ENCODE assay signal across 22 cellular contexts in genomic region chr19:711224-711623, GRCh38. TPM values are rescaled to one million over a fixed set of nuclear protein-coding genes. Genes with fewer than 3 reads are reported as not detected.
DNase-seq lines count a peak whose midpoint lies in the region; ATAC-seq, FAIRE-seq and TF ChIP-seq lines count a peak whose summit lies in the region.
"Had no signal": no experiment of that assay in that cellular context is flagged by ENCODE, and none has a peak within 500 bp of the region (broad histone marks: within the 10 kb centered on the region; RNA-seq: fewer than 3 reads in every experiment).

No MANE protein-coding gene starts in this region.

- peaks cover 21 to 48% (median 41%) of the 10 kb centered on the region in 10 experiments for H3K4me1 ChIP-seq in BLaER1 treated with 17β-estradiol and CSF1 and Interleukin-3, amounts not matched to agents 10 nM and 100 nM
- peaks cover 19% of the 10 kb centered on the region for H3K4me1 ChIP-seq in hepatocyte (ENCODE audit: insufficient read depth)
- H3K4me1 ChIP-seq in sigmoid colon = peaks cover 0 to 29% (median 21%) of the 10 kb centered on the region in 4 donors
- H3K4me1 ChIP-seq in small intestine (ENCODE audit: control insufficient read depth in 2 of 2, insufficient read depth in 1 of 2, low read depth in 1 of 2, low read length in 1 of 2) = no peaks in the 10 kb centered on the region

- TF ChIP-seq POLR2A in sigmoid colon (IDR thresholded peaks at IDR 0.05) = no peak

- WGBS in hepatocyte (ENCODE audit: low lambda C conversion rate, missing lambda C conversion rate) = 70% methylated on average over 8 of the region's 8 CpGs
- 78 to 83% methylated on average over 8 of the region's 8 CpGs for WGBS in sigmoid colon, 2 donors
- 79 to 80% (median 79%) methylated on average over 8 of the region's 8 CpGs for WGBS in small intestine, 3 donors

- intact Hi-C loops in sigmoid colon (cut with DNase I) = loop anchor here (2.0 kb wide), 1 partner anchor 22 kb away; no protein-coding TSS in a partner anchor

- no peak for FAIRE-seq in small intestine (lab: Jason Lieb, UNC)

- peaks cover 10% of the 10 kb centered on the region for H3K4me1 Mint-ChIP-seq in WTC11
- H3K4me1 Mint-ChIP-seq: stimulated activated effector memory CD8-positive, alpha-beta T cell treated with anti-CD3 and anti-CD28 coated beads, Interleukin-12 subunit alpha, Interleukin-12 subunit beta, amount 100 ng/mL, for 72 hours had no signal

- TF ChIP-seq CTCF in WTC11 (IDR thresholded peaks at IDR 0.05) = no peak
- TF ChIP-seq CTCF in hepatocyte (IDR thresholded peaks at IDR 0.05; ENCODE audit: poor library complexity) = no peak
- TF ChIP-seq CTCF in sigmoid colon (IDR thresholded peaks at IDR 0.05) = no peak

- peaks cover 12 to 32% (median 14%) of the 10 kb centered on the region in 11 experiments for H3K36me3 ChIP-seq in BLaER1 treated with 17β-estradiol and CSF1 and Interleukin-3, amounts not matched to agents 10 nM and 100 nM
- no peaks in the 10 kb centered on the region for H3K36me3 ChIP-seq in hepatocyte (replicated peaks; ENCODE audit: insufficient read depth, low read depth)
- H3K36me3 ChIP-seq in sigmoid colon = no peaks in the 10 kb centered on the region
- H3K36me3 ChIP-seq in small intestine (ENCODE audit: control insufficient read depth in 2 of 2, insufficient read depth in 2 of 2, low read length in 2 of 2) = no peaks in the 10 kb centered on the region

- peak overlapping the region; percentile 82 to 94 (median 89) for H3K4me3 ChIP-seq in BLaER1 treated with 17β-estradiol and CSF1 and Interleukin-3, amounts not matched to agents 10 nM and 100 nM
- no peak overlapping the region for H3K4me3 ChIP-seq in hepatocyte
- H3K4me3 ChIP-seq in sigmoid colon = no peak overlapping the region
- no peak overlapping the region for H3K4me3 ChIP-seq in small intestine (ENCODE audit: low read depth in 1 of 2, low read length in 2 of 2)
- H3K4me3 ChIP-seq: lung had no signal

- H3K27me3 ChIP-seq in BLaER1 treated with 17β-estradiol and CSF1 and Interleukin-3, amounts not matched to agents 10 nM and 100 nM = peaks cover 0 to 3% (median 0%) of the 10 kb centered on the region in 11 experiments; a peak in 1 of 22 replicates
- H3K27me3 ChIP-seq in hepatocyte (no peaks in the 10 kb centered on the region), sigmoid colon (peaks cover 0 to 3% (median 0%) of the 10 kb centered on the region in 3 donors), small intestine (ENCODE audit: control insufficient read depth in 2 of 2, insufficient read depth in 2 of 2, low read length in 2 of 2) (peaks cover 8 to 10% of the 10 kb centered on the region in 2 donors)

- H3K79me2 ChIP-seq in hepatocyte = peaks cover 60% of the 10 kb centered on the region

- peak overlapping the region in 9 of 11 experiments; percentile 37 to 83 (median 53); a peak in 17 of 22 replicates for H3K27ac ChIP-seq in BLaER1 treated with 17β-estradiol and CSF1 and Interleukin-3, amounts not matched to agents 10 nM and 100 nM
- H3K27ac ChIP-seq in hepatocyte = peak overlapping the region; percentile 23
- peak overlapping the region; percentile 80 to 82 (median 82) for H3K27ac ChIP-seq in sigmoid colon
- H3K27ac ChIP-seq in small intestine (ENCODE audit: low read depth in 1 of 2, low read length in 1 of 2) = no peak overlapping the region

- no peak overlapping the region for H2AFZ ChIP-seq in hepatocyte

- peak overlapping the region; percentile 98 to 100 (median 100) for H3K4me2 ChIP-seq in BLaER1 treated with 17β-estradiol and CSF1 and Interleukin-3, amounts not matched to agents 10 nM and 100 nM
- H3K4me2 ChIP-seq in hepatocyte = peak overlapping the region; percentile 98

- H3K9ac ChIP-seq in BLaER1 treated with 17β-estradiol and CSF1 and Interleukin-3, amounts not matched to agents 10 nM and 100 nM = peak overlapping the region; percentile 66 to 92 (median 87); a peak in 20 of 22 replicates

- H3K9me3 Mint-ChIP-seq in WTC11 = peaks cover 14% of the 10 kb centered on the region

- peaks cover 0 to 34% (median 11%) of the 10 kb centered on the region in 11 experiments; a peak in 12 of 22 replicates for H4K20me1 ChIP-seq in BLaER1 treated with 17β-estradiol and CSF1 and Interleukin-3, amounts not matched to agents 10 nM and 100 nM
- no peaks in the 10 kb centered on the region for H4K20me1 ChIP-seq in hepatocyte (ENCODE audit: insufficient read depth, poor library complexity, severe bottlenecking)

- POLR2A ChIA-PET in WTC11 (lab: Charles Lee) = no interaction called here

- H3K27ac Mint-ChIP-seq in WTC11 = peak overlapping the region; percentile 50
- H3K27ac Mint-ChIP-seq: CD8-positive, alpha-beta T cell; stimulated activated effector memory CD8-positive, alpha-beta T cell treated with anti-CD3 and anti-CD28 coated beads, Interleukin-12 subunit alpha, Interleukin-12 subunit beta, amount 100 ng/mL, for 72 hours had no signal

- H3K9me2 ChIP-seq in hepatocyte (replicated peaks; ENCODE audit: insufficient read depth) = no peaks in the 10 kb centered on the region

- no peak for ATAC-seq in WTC11
- no peak for ATAC-seq in GM21381 (IDR thresholded peaks at IDR 0.05; ENCODE audit: unreplicated experiment)
- ATAC-seq in GM18498 (IDR thresholded peaks at IDR 0.05; ENCODE audit: unreplicated experiment) = no peak
- ATAC-seq: CD8-positive, alpha-beta T cell; naive thymus-derived CD8-positive, alpha-beta T cell; stimulated activated effector memory CD8-positive, alpha-beta T cell treated with anti-CD3 and anti-CD28 coated beads, Interleukin-12 subunit alpha, Interleukin-12 subunit beta, amount 100 ng/mL, for 72 hours had no signal

- DNase-seq in WTC11 (ENCODE audit: low spot score) (no peak), hepatocyte (ENCODE audit: low spot score) (no peak), sigmoid colon (no peak), GM03348 (ENCODE audit: low spot score) (no peak), small intestine (no peak)
- DNase-seq: activated CD4-positive, alpha-beta T cell treated with anti-CD3 and anti-CD28 coated beads, Interleukin-2, amount 50 U/mL, for 1 hour; CD8-positive, alpha-beta T cell; DMS79 treated with DMSO at 0.1 percent for 48 hours; MM.1S; naive thymus-derived CD8-positive, alpha-beta T cell; NCI-H187; NCI-H345; stimulated activated CD4-positive, alpha-beta T cell treated with anti-CD3 and anti-CD28 coated beads, Interleukin-15, amount 100 ng/mL, for 24 hours; trophoblast cell had no signal

- H3K36me3 Mint-ChIP-seq in WTC11 = peaks cover 8% of the 10 kb centered on the region
- H3K36me3 Mint-ChIP-seq: CD8-positive, alpha-beta T cell; stimulated activated effector memory CD8-positive, alpha-beta T cell treated with anti-CD3 and anti-CD28 coated beads, Interleukin-12 subunit alpha, Interleukin-12 subunit beta, amount 100 ng/mL, for 72 hours had no signal

- CTCF ChIA-PET in WTC11 (lab: Charles Lee) = interaction anchor here (0.6 to 1.6 kb wide), 3 partner anchors 23 to 31 kb away, joined by 3 to 8 read pairs (median 3); no protein-coding TSS in a partner anchor

- H3K4me3 Mint-ChIP-seq in WTC11 = peak overlapping the region; percentile 50
- H3K4me3 Mint-ChIP-seq: CD8-positive, alpha-beta T cell; stimulated activated effector memory CD8-positive, alpha-beta T cell treated with anti-CD3 and anti-CD28 coated beads, Interleukin-12 subunit alpha, Interleukin-12 subunit beta, amount 100 ng/mL, for 72 hours had no signal

- H3K27me3 Mint-ChIP-seq in WTC11 (ENCODE audit: low read depth) = peaks cover 19% of the 10 kb centered on the region

- TF ChIP-seq EP300 in sigmoid colon (IDR thresholded peaks at IDR 0.05) = no peak

- H3K9me3 ChIP-seq in BLaER1 treated with 17β-estradiol and CSF1 and Interleukin-3, amounts not matched to agents 10 nM and 100 nM (replicated peaks in 1 of 11) = peaks cover 11 to 14% (median 13%) of the 10 kb centered on the region in 11 experiments; a peak in 21 of 22 replicates
- H3K9me3 ChIP-seq in hepatocyte (ENCODE audit: low read depth) (no peaks in the 10 kb centered on the region), sigmoid colon (peaks cover 0 to 4% (median under 1%) of the 10 kb centered on the region in 4 donors), small intestine (ENCODE audit: control insufficient read depth, low read depth) (no peaks in the 10 kb centered on the region)

TF ChIP-seq in WTC11, 78 proteins besides CTCF, POLR2A, EP300 and RAD21 (continues in another document):
- TF ChIP-seq ELF4 (CRISPR knock-in tag; IDR thresholded peaks at IDR 0.05; ENCODE audit: low read depth) (no peak), KAT7 (CRISPR knock-in tag; IDR thresholded peaks at IDR 0.05; ENCODE audit: borderline replicate concordance) (no peak)

RNA-seq across cellular contexts. Expression of gene PALM, which starts 2.5 kb away (rescaled TPM):
- total RNA-seq in WTC11 (2021) = 17.7 to 25.6 TPM (median 22.1 TPM) in 3 replicates
- total RNA-seq in hepatocyte = 27.2 and 34.9 TPM in 2 replicates
- 22.1 and 23.0 TPM in 2 replicates for polyA plus RNA-seq in hepatocyte
- 10 to 100 TPM; 30.4 to 91.4 (median 35.9) TPM for total RNA-seq in sigmoid colon
- 10 to 100 TPM in 2 of 3 donors, 1 to 10 TPM in 1; 3.0 to 21.0 (median 12.5) TPM for polyA plus RNA-seq in sigmoid colon
- 10 to 100 TPM; 17.9 to 37.6 (median 32.6) TPM for polyA plus RNA-seq in small intestine
- total RNA-seq: CD8-positive, alpha-beta T cell; naive thymus-derived CD8-positive, alpha-beta T cell had no signal
- polyA plus RNA-seq: naive thymus-derived CD8-positive, alpha-beta T cell had no signal

RNA-seq across cellular contexts. Expression of gene PRSS57, which starts 16.0 kb away (rescaled TPM):
- total RNA-seq in WTC11 (2021) (not detected in 3 replicates), hepatocyte (0.16 and 2.4 TPM in 2 replicates), sigmoid colon (not detected)
- polyA plus RNA-seq in hepatocyte (1.2 TPM in 1 of 2 replicates, not detected in the other), sigmoid colon (under 1 TPM in 1 of 3 donors, not detected in 2; 0.15 TPM), small intestine (not detected)
- total RNA-seq: CD8-positive, alpha-beta T cell; epithelial cell of proximal tubule; H4; naive thymus-derived CD8-positive, alpha-beta T cell; renal cortical epithelial cell had no signal

RNA-seq across cellular contexts. Expression of gene FSTL3, which starts 35.0 kb away (rescaled TPM):
- 8.7 to 12.2 TPM (median 10.1 TPM) in 3 replicates for total RNA-seq in WTC11 (2021)
- 106 and 131 TPM in 2 replicates for total RNA-seq in hepatocyte
- polyA plus RNA-seq in hepatocyte = 171 and 209 TPM in 2 replicates
- 100 to 1,000 TPM in 2 of 4 donors, 10 to 100 TPM in 2; 35.7 to 118 (median 107) TPM for total RNA-seq in sigmoid colon
- polyA plus RNA-seq in sigmoid colon = 10 to 100 TPM in 1 of 3 donors, 1 to 10 TPM in 2; 1.6 to 17.8 (median 6.0) TPM
- 10 to 100 TPM in 1 of 3 donors, 1 to 10 TPM in 2; 4.0 to 30.0 (median 5.4) TPM for polyA plus RNA-seq in small intestine

RNA-seq across cellular contexts. Expression of gene MISP, which starts 39.7 kb away (rescaled TPM):
- total RNA-seq in WTC11 (2021) = 0.66 to 0.78 TPM (median 0.70 TPM) in 3 replicates
- total RNA-seq in hepatocyte = 35.7 and 43.7 TPM in 2 replicates
- polyA plus RNA-seq in hepatocyte = 38.4 and 50.9 TPM in 2 replicates
- under 1 TPM in 1 of 4 donors, not detected in 3; 0.36 TPM for total RNA-seq in sigmoid colon
- 100 to 1,000 TPM; 266 to 456 (median 311) TPM for polyA plus RNA-seq in sigmoid colon
- polyA plus RNA-seq in small intestine = 100 to 1,000 TPM; 189 to 644 (median 550) TPM
- total RNA-seq: CD8-positive, alpha-beta T cell; H4; naive thymus-derived CD8-positive, alpha-beta T cell had no signal
- polyA plus RNA-seq: naive thymus-derived CD8-positive, alpha-beta T cell had no signal

RNA-seq across cellular contexts. Expression of gene RNF126, which starts 48.2 kb away (rescaled TPM):
- 66.7 to 84.4 TPM (median 68.1 TPM) in 3 replicates for total RNA-seq in WTC11 (2021)
- 42.7 and 43.9 TPM in 2 replicates for total RNA-seq in hepatocyte
- 84.7 and 89.6 TPM in 2 replicates for polyA plus RNA-seq in hepatocyte
- 10 to 100 TPM; 39.2 to 57.1 (median 55.5) TPM for total RNA-seq in sigmoid colon
- polyA plus RNA-seq in sigmoid colon = 10 to 100 TPM; 33.5 to 58.8 (median 35.4) TPM
- 10 to 100 TPM; 54.4 to 60.2 (median 56.5) TPM for polyA plus RNA-seq in small intestine

Comparison
In these comparisons a context has a peak if more than half of its experiments do, and no peak if none do; other contexts are left out.
1. H3K27ac ChIP-seq: peak in BLaER1 treated with 17β-estradiol and CSF1 and Interleukin-3, amounts not matched to agents 10 nM and 100 nM (9 of 11), hepatocyte (single experiment) and sigmoid colon (4 of 4); none in small intestine (0 of 2).
2. H3K4me3 ChIP-seq: peak in BLaER1 treated with 17β-estradiol and CSF1 and Interleukin-3, amounts not matched to agents 10 nM and 100 nM (10 of 10); none in hepatocyte (single experiment), sigmoid colon (0 of 4) and small intestine (0 of 2).